In the genomic region with DNA sequence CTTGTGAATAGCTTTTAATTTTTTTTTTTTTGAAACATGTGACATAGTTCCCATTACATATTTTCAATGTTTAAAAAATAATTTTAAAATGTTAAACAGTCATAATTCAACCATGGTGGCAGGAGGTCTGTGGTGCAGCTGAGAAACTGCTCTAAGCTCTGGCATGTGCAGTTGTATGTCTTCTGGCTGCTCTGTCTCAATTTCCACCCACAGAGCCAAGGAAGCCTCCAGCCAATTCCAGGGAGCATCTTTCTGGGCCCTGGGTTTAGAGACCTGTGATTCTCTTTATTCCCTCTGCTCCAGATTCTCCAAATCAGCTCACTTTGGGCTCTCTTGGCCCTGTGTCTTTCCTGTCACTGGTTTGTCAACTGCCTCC, we compare ENCODE assay signal across 18 cellular contexts. TPM values are rescaled to one million over a fixed set of nuclear protein-coding genes. Genes with fewer than 3 reads are reported as not detected.
DNase-seq lines count a peak whose midpoint lies in the region; ATAC-seq and TF ChIP-seq lines count a peak whose summit lies in the region.
"Had no signal": no experiment of that assay in that cellular context is flagged by ENCODE, and none has a peak within 500 bp of the region (broad histone marks: within the 10 kb centered on the region; RNA-seq: fewer than 3 reads in every experiment).

No MANE protein-coding gene starts in this region.

- no peak overlapping the region for H3K27ac Mint-ChIP-seq in endothelial cell (ENCODE audit: unreplicated experiment)

- H3K27me3 ChIP-seq in Loucy (ENCODE audit: insufficient read depth, low read length, poor library complexity, severe bottlenecking) (no peaks in the 10 kb centered on the region), hepatocyte (no peaks in the 10 kb centered on the region), rectal smooth muscle tissue (ENCODE audit: control insufficient read depth, insufficient read depth, low read length) (no peaks in the 10 kb centered on the region), transverse colon (no peaks in the 10 kb centered on the region)

- H3K79me2 ChIP-seq in Loucy (ENCODE audit: insufficient read depth, low read length) = no peaks in the 10 kb centered on the region
- H3K79me2 ChIP-seq in hepatocyte = no peaks in the 10 kb centered on the region

- intact Hi-C loops in transverse colon (cut with DNase I; ENCODE audit: low total_unique reads) = loop anchor here (5.0 to 10.0 kb wide), 2 partner anchors 70 to 187 kb away; no protein-coding TSS in a partner anchor

- H3K4me2 ChIP-seq in Loucy (ENCODE audit: low read depth, low read length, poor library complexity, severe bottlenecking) (no peak overlapping the region), hepatocyte (no peak overlapping the region)
- H3K4me2 ChIP-seq: SK-N-SH had no signal

- H2AFZ ChIP-seq in Loucy (ENCODE audit: low read length) (peak overlapping the region; percentile 80), hepatocyte (no peak overlapping the region)

- no peak for ATAC-seq in GM21717 (IDR thresholded peaks at IDR 0.05; ENCODE audit: unreplicated experiment)

- H4K20me1 ChIP-seq in Loucy (ENCODE audit: insufficient read depth, low read length, poor library complexity, severe bottlenecking) (no peaks in the 10 kb centered on the region), hepatocyte (ENCODE audit: insufficient read depth, poor library complexity, severe bottlenecking) (no peaks in the 10 kb centered on the region)

- TF ChIP-seq EP300 in transverse colon (IDR thresholded peaks at IDR 0.05; ENCODE audit: low read depth) = no peak

- H3K9me3 Mint-ChIP-seq in endothelial cell (ENCODE audit: unreplicated experiment) = no peaks in the 10 kb centered on the region

- no peaks in the 10 kb centered on the region for H3K36me3 Mint-ChIP-seq in endothelial cell (ENCODE audit: low read depth, unreplicated experiment)

- H3K9me2 ChIP-seq in Loucy (replicated peaks; ENCODE audit: low read depth, low read length) = no peaks in the 10 kb centered on the region
- H3K9me2 ChIP-seq in hepatocyte (replicated peaks; ENCODE audit: insufficient read depth) = no peaks in the 10 kb centered on the region
- H3K9me2 ChIP-seq: SK-N-SH had no signal

- TF ChIP-seq CTCF in Loucy (conservative IDR thresholded peaks at IDR 0.05; ENCODE audit: low read length) = no peak
- TF ChIP-seq CTCF in hepatocyte (IDR thresholded peaks at IDR 0.05; ENCODE audit: poor library complexity) = no peak
- TF ChIP-seq CTCF in transverse colon (IDR thresholded peaks at IDR 0.05) = no peak
- TF ChIP-seq CTCF in endothelial cell (IDR thresholded peaks at IDR 0.05; ENCODE audit: unreplicated experiment) = no peak

- in situ Hi-C loops in transverse colon (cut with MboI; ENCODE audit: low pct_ligation_motif_present in 1 of 4, low pct_unique_long_range_greater_than_20kb in 1 of 4, low sequenced_read_pairs in 3 of 4) = loop anchor here in 2 of 4 donors (25.0 kb wide), 1 partner anchor 200 kb away; a partner anchor contains a TSS

- no peak for DNase-seq in hepatocyte (ENCODE audit: low spot score)
- peak; percentile 16 for DNase-seq in transverse colon
- no peak for DNase-seq in endothelial cell (ENCODE audit: low spot score)
- DNase-seq in central memory CD4-positive, alpha-beta T cell = no peak
- DNase-seq: EL, GF-D8, NCI-H1092 treated with DMSO at 0.1 percent for 48 hours, NCI-H1436 treated with DMSO at 0.1 percent for 48 hours, NCI-H2029 treated with DMSO at 0.1 percent for 48 hours, NCI-H345, NCI-H524, NCI-H774, SIG-M5, SK-N-SH had no signal

- H3K4me1 ChIP-seq in Loucy (ENCODE audit: insufficient read depth, low read length, poor library complexity, severe bottlenecking) (peaks cover 5% of the 10 kb centered on the region), hepatocyte (ENCODE audit: insufficient read depth) (no peaks in the 10 kb centered on the region), rectal smooth muscle tissue (ENCODE audit: control insufficient read depth, insufficient read depth, low read length) (peaks cover 16% of the 10 kb centered on the region), transverse colon (peaks cover 6 to 21% (median 12%) of the 10 kb centered on the region in 4 donors)

- H3K4me3 Mint-ChIP-seq in endothelial cell (ENCODE audit: unreplicated experiment) = no peak overlapping the region

- H3K27ac ChIP-seq in hepatocyte = peak overlapping the region; percentile 2
- H3K27ac ChIP-seq in rectal smooth muscle tissue (ENCODE audit: low read depth, low read length) = peak overlapping the region; percentile 46
- H3K27ac ChIP-seq in transverse colon = peak overlapping the region; percentile 44 to 79 (median 70)
- H3K27ac ChIP-seq: C4-2B had no signal

- H3K9ac ChIP-seq in Loucy (ENCODE audit: low read depth, low read length, poor library complexity, severe bottlenecking) = no peak overlapping the region
- H3K9ac ChIP-seq in rectal smooth muscle tissue (ENCODE audit: low read length) = no peak overlapping the region
- H3K9ac ChIP-seq: SK-N-SH had no signal

- no peaks in the 10 kb centered on the region for H3K9me3 ChIP-seq in Loucy (ENCODE audit: insufficient read depth, low read depth, low read length)
- no peaks in the 10 kb centered on the region for H3K9me3 ChIP-seq in hepatocyte (ENCODE audit: low read depth)
- no peaks in the 10 kb centered on the region for H3K9me3 ChIP-seq in transverse colon
- H3K9me3 ChIP-seq: SK-N-SH had no signal

- H3F3A ChIP-seq in Loucy (ENCODE audit: low read depth) = no peaks in the 10 kb centered on the region

- H3K4me3 ChIP-seq in Loucy (ENCODE audit: low read length, poor library complexity, severe bottlenecking) (no peak overlapping the region), hepatocyte (no peak overlapping the region), rectal smooth muscle tissue (ENCODE audit: low read length) (no peak overlapping the region), transverse colon (no peak overlapping the region)

- peaks cover 3% of the 10 kb centered on the region for H3K27me3 Mint-ChIP-seq in endothelial cell (ENCODE audit: unreplicated experiment)

- no peak for TF ChIP-seq POLR2A in transverse colon (IDR thresholded peaks at IDR 0.05)

- H3K36me3 ChIP-seq in Loucy (ENCODE audit: insufficient read depth, low read length) = no peaks in the 10 kb centered on the region
- no peaks in the 10 kb centered on the region for H3K36me3 ChIP-seq in hepatocyte (replicated peaks; ENCODE audit: insufficient read depth, low read depth)
- no peaks in the 10 kb centered on the region for H3K36me3 ChIP-seq in rectal smooth muscle tissue (ENCODE audit: control insufficient read depth, insufficient read depth, low read length)
- H3K36me3 ChIP-seq in transverse colon = no peaks in the 10 kb centered on the region

- peaks cover 2% of the 10 kb centered on the region for H3K4me1 Mint-ChIP-seq in endothelial cell (ENCODE audit: unreplicated experiment)

RNA-seq across cellular contexts. Expression of a gene that starts 20.9 kb away (rescaled TPM):
- not detected in 2 replicates for total RNA-seq in hepatocyte
- polyA plus RNA-seq in hepatocyte = not detected in 2 replicates
- total RNA-seq in transverse colon = under 1 TPM in 1 of 4 donors, not detected in 3; 0.14 TPM
- not detected for total RNA-seq in endothelial cell (ENCODE audit: unreplicated experiment)
- polyA plus RNA-seq: SK-N-SH had no signal

RNA-seq across cellular contexts. Expression of a gene that starts 29.4 kb away (rescaled TPM):
- total RNA-seq in hepatocyte (310 and 312 TPM in 2 replicates), transverse colon (100 to 1,000 TPM in 3 of 4 donors, 10 to 100 TPM in 1; 65.5 to 343 (median 275) TPM), endothelial cell (ENCODE audit: unreplicated experiment) (468 TPM)
- polyA plus RNA-seq in hepatocyte = 436 and 482 TPM in 2 replicates

Comparison
In these comparisons a context has a peak if more than half of its experiments do, and no peak if none do; other contexts are left out.
1. H3K27ac ChIP-seq: peak in every context shown above with its lines; median percentile 70 in transverse colon; 46 in rectal smooth muscle tissue; 2 in hepatocyte.